Comparison of ENCODE assay signal across 29 cellular contexts in the genomic region with DNA sequence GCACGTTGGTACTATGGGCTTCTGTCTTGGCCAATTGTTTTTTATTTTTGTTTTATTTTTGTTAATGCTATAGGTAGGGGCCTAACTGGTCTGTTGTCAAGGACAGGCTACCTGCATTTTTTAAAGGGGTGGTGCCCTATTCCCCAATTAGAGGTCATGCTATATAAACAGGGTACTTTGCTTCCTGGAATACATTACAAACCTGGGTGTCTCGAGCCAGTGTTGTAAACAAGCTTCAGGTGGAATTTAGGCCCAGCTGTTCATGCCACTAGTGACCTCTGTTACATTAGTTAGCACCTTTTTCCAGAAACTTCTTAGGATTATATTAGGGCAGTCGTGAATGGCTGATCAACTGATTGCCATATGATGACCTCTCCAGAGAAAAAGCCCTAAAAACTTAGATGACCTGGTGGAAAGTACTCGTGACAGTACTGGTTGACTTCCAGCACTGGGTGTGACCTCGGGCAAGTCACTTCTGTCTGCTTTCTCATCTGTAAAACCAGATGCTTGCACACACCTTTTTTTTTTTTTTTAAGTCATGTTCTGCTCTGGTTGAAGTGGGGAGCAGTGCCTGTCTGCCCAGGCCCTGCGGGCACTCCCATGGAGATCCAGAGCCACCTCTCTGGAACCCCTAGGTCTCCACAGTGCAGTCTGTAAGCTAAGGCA. TPM values are rescaled to one million over a fixed set of nuclear protein-coding genes. Genes with fewer than 3 reads are reported as not detected.
DNase-seq lines count a peak whose midpoint lies in the region; ATAC-seq and TF ChIP-seq lines count a peak whose summit lies in the region.
"Had no signal": no experiment of that assay in that cellular context is flagged by ENCODE, and none has a peak within 500 bp of the region (broad histone marks: within the 10 kb centered on the region; RNA-seq: fewer than 3 reads in every experiment).

No MANE protein-coding gene starts in this region.

- peaks cover 16% of the 10 kb centered on the region for H3K4me1 ChIP-seq in OCI-LY7 (ENCODE audit: insufficient read depth, low read length, poor library complexity, severe bottlenecking)
- H3K4me1 ChIP-seq in body of pancreas: peaks cover 44% of the 10 kb centered on the region
- H3K4me1 ChIP-seq: prostate gland had no signal

- H3K4me3 Mint-ChIP-seq in memory B cell: no peak overlapping the region
- H3K4me3 Mint-ChIP-seq in type B pancreatic cell: no peak overlapping the region
- H3K4me3 Mint-ChIP-seq: activated CD4-positive, alpha-beta memory T cell treated with anti-CD3 and anti-CD28 coated beads, Interleukin-2, amount 10 ng/mL, durations not matched to agents 7 days and 5 days; CD4-positive, alpha-beta T cell; natural killer cell; T-helper 1 cell treated with Interleukin-12 subunit alpha and Interleukin-12 subunit beta and Interleukin-4 antibody, amounts not matched to agents 30 μg/mL and 1 μg/mL, for 36 hours had no signal

- H3K79me2 ChIP-seq in OCI-LY7 (ENCODE audit: insufficient read depth, low read depth, low read length): no peaks in the 10 kb centered on the region

- H3K4me2 ChIP-seq in OCI-LY7 (ENCODE audit: low read length): no peak overlapping the region
- H3K4me2 ChIP-seq: SK-N-SH had no signal

- ATAC-seq in body of pancreas (peak; percentile 21), memory B cell (ENCODE audit: low read depth) (peak; percentile 56)
- ATAC-seq: natural killer cell, Right ventricle myocardium inferior had no signal

- H4K20me1 ChIP-seq in OCI-LY7 (ENCODE audit: insufficient read depth, low read length): no peaks in the 10 kb centered on the region

- no peaks in the 10 kb centered on the region for H3K9me3 ChIP-seq in OCI-LY7 (ENCODE audit: low read length)
- no peaks in the 10 kb centered on the region for H3K9me3 ChIP-seq in body of pancreas
- H3K9me3 ChIP-seq: prostate gland, right lobe of liver, SK-N-SH had no signal

- H3K27me3 Mint-ChIP-seq in memory B cell (no peaks in the 10 kb centered on the region), type B pancreatic cell (peaks cover 16% of the 10 kb centered on the region)

- CTCF ChIA-PET in OCI-LY7 (lab: Charles Lee; ENCODE audit: unreplicated experiment): interaction anchor here (1.9 kb wide), 1 partner anchor 126 kb away, joined by 4 read pairs; no protein-coding TSS in a partner anchor

- H3K9me3 Mint-ChIP-seq in memory B cell: no peaks in the 10 kb centered on the region
- no peaks in the 10 kb centered on the region for H3K9me3 Mint-ChIP-seq in type B pancreatic cell
- H3K9me3 Mint-ChIP-seq: activated CD4-positive, alpha-beta memory T cell treated with anti-CD3 and anti-CD28 coated beads, Interleukin-2, amount 10 ng/mL, durations not matched to agents 7 days and 5 days; CD4-positive, alpha-beta T cell; natural killer cell; T-helper 1 cell treated with Interleukin-12 subunit alpha and Interleukin-12 subunit beta and Interleukin-4 antibody, amounts not matched to agents 30 μg/mL and 1 μg/mL, for 36 hours had no signal

- H3K27ac Mint-ChIP-seq in memory B cell (peak overlapping the region; percentile 62), type B pancreatic cell (peak overlapping the region; percentile 26)
- H3K27ac Mint-ChIP-seq: activated CD4-positive, alpha-beta memory T cell treated with anti-CD3 and anti-CD28 coated beads, Interleukin-2, amount 10 ng/mL, durations not matched to agents 7 days and 5 days; CD4-positive, alpha-beta T cell; natural killer cell; T-helper 1 cell treated with Interleukin-12 subunit alpha and Interleukin-12 subunit beta and Interleukin-4 antibody, amounts not matched to agents 30 μg/mL and 1 μg/mL, for 36 hours had no signal

- 46 to 51% methylated on average over 6 of the region's 6 CpGs for WGBS in body of pancreas, 2 donors

- peak; percentile 17; the same call in 1 of the 2 replicates for TF ChIP-seq CTCF in OCI-LY7 (conservative IDR thresholded peaks at IDR 0.05; ENCODE audit: low read length)
- TF ChIP-seq CTCF in body of pancreas (IDR thresholded peaks at IDR 0.05): no peak
- peak; percentile 1 for TF ChIP-seq CTCF in type B pancreatic cell (conservative IDR thresholded peaks at IDR 0.05)

- H3K4me3 ChIP-seq in OCI-LY7 (ENCODE audit: low read depth, low read length, poor library complexity, severe bottlenecking) (no peak overlapping the region), body of pancreas (no peak overlapping the region)
- H3K4me3 ChIP-seq: coronary artery, prostate gland, right lobe of liver had no signal

- intact Hi-C loops in OCI-LY7 (cut with micrococcal nuclease; ENCODE audit: unreplicated experiment) (no loop called here), body of pancreas (cut with DNase I) (no loop called here)

- H3K36me3 Mint-ChIP-seq in memory B cell (no peaks in the 10 kb centered on the region), type B pancreatic cell (no peaks in the 10 kb centered on the region)
- H3K36me3 Mint-ChIP-seq: natural killer cell had no signal

- no TSS peak for BruUV-seq in OCI-LY7 (replicated peaks; lab: Mats Ljungman, UMichigan)

- H3K9me2 ChIP-seq in OCI-LY7 (ENCODE audit: insufficient read depth, low read length): no peaks in the 10 kb centered on the region
- H3K9me2 ChIP-seq: SK-N-SH had no signal

- H3K4me1 Mint-ChIP-seq in memory B cell: peaks cover 14% of the 10 kb centered on the region
- peaks cover 17% of the 10 kb centered on the region for H3K4me1 Mint-ChIP-seq in type B pancreatic cell (ENCODE audit: unreplicated experiment)
- H3K4me1 Mint-ChIP-seq: activated CD4-positive, alpha-beta memory T cell treated with anti-CD3 and anti-CD28 coated beads, Interleukin-2, amount 10 ng/mL, durations not matched to agents 7 days and 5 days; natural killer cell had no signal

- H3K36me3 ChIP-seq in OCI-LY7 (ENCODE audit: insufficient read depth, low read length) (no peaks in the 10 kb centered on the region), body of pancreas (replicated peaks in 1 of 2; ENCODE audit: insufficient read depth in 1 of 2, low read depth in 2 of 2) (no peaks in the 10 kb centered on the region)
- H3K36me3 ChIP-seq: prostate gland, right lobe of liver had no signal

- no peak for TF ChIP-seq POLR2A in body of pancreas (IDR thresholded peaks at IDR 0.05)

- no peaks in the 10 kb centered on the region for H3K27me3 ChIP-seq in body of pancreas
- H3K27me3 ChIP-seq: right lobe of liver had no signal

- no peak overlapping the region; the same call in 1 of the 2 replicates for H2AFZ ChIP-seq in OCI-LY7 (ENCODE audit: low read length)

- POLR2A ChIA-PET in OCI-LY7 (lab: Charles Lee): interaction anchor here (0.7 kb wide), 1 partner anchor 60 kb away, joined by 3 read pairs; no protein-coding TSS in a partner anchor

- H3K27ac ChIP-seq in OCI-LY7 (ENCODE audit: low read depth, low read length, poor library complexity, severe bottlenecking): no peak overlapping the region
- H3K27ac ChIP-seq in body of pancreas: peak overlapping the region in 3 of 4 donors; percentile 41 to 48 (median 42)
- H3K27ac ChIP-seq: coronary artery, epithelial cell of prostate, prostate gland, right lobe of liver had no signal

- DNase-seq in OCI-LY7 (ENCODE audit: low spot score) (no peak), body of pancreas (no peak), memory B cell (ENCODE audit: low spot score in 2 of 2) (no peak), type B pancreatic cell (ENCODE audit: extremely low spot score, unreplicated experiment) (no peak), cerebellar cortex (ENCODE audit: low spot score) (no peak), NCI-H524 (lab: John Stamatoyannopoulos, UW) (no peak), globus pallidus (ENCODE audit: low spot score) (no peak)
- DNase-seq: activated CD4-positive, alpha-beta memory T cell treated with anti-CD3 and anti-CD28 coated beads, Interleukin-2, amount 10 ng/mL, durations not matched to agents 7 days and 5 days; activated CD4-positive, alpha-beta T cell treated with anti-CD3 and anti-CD28 coated beads for 1 hour; activated naive CD4-positive, alpha-beta T cell treated with anti-CD3 and anti-CD28 coated beads, Interleukin-2, amount 50 U/mL, for 16 hours; DND-41; effector CD8-positive, alpha-beta T cell; GF-D8; midbrain; natural killer cell; NCI-H1105; NCI-H187; nucleus accumbens; SK-N-SH; stimulated activated CD4-positive, alpha-beta T cell treated with anti-CD3 and anti-CD28 coated beads, Interleukin-12 subunit alpha, Interleukin-12 subunit beta, amount 100 ng/mL, for 4 hours; stimulated activated CD4-positive, alpha-beta T cell treated with anti-CD3 and anti-CD28 coated beads, Interleukin-2, amount 100 ng/mL, for 48 hours; trophoblast cell had no signal

RNA-seq across cellular contexts. Expression of gene ELK4, which starts 46.5 kb away (rescaled TPM):
- total RNA-seq in OCI-LY7 (2014; rRNA removed; shearing (Covaris generic)): 26.4 and 29.1 TPM in 2 replicates
- total RNA-seq in OCI-LY7 (2022): 82.7 and 88.3 TPM in 2 replicates
- 10 to 100 TPM; 16.6 to 17.8 TPM for total RNA-seq in body of pancreas
- 20.9 and 27.6 TPM in 2 replicates for total RNA-seq in type B pancreatic cell (ENCODE audit: low replicate concordance)

Comparison
In these comparisons a context has a peak if more than half of its experiments do, and no peak if none do; other contexts are left out.
1. CTCF ChIP-seq: peak in OCI-LY7 (single experiment) and type B pancreatic cell (single experiment); none in body of pancreas (0 of 7).